ENCODE assay signal across 1 cellular context in genomic region chr17:81957691-81958432, GRCh38.
TF ChIP-seq lines count a peak whose summit lies in the region.

No MANE protein-coding gene starts in this region.

TF ChIP-seq in HepG2, 621 proteins besides CTCF, POLR2A, EP300 and RAD21 (continued from another document):
- TF ChIP-seq ZNF318 (CRISPR knock-in tag; IDR thresholded peaks at IDR 0.05) (0 out of 2 replicates have a peak, but pooled peaks have one; percentile 16), ZBTB7A (CRISPR knock-in tag; IDR thresholded peaks at IDR 0.05) (no peak), POLR2G (IDR thresholded peaks at IDR 0.05; ENCODE audit: low read depth, low read length) (0 out of 2 replicates have a peak, but pooled peaks have one; percentile 7)
- TF ChIP-seq, protein P1, sequence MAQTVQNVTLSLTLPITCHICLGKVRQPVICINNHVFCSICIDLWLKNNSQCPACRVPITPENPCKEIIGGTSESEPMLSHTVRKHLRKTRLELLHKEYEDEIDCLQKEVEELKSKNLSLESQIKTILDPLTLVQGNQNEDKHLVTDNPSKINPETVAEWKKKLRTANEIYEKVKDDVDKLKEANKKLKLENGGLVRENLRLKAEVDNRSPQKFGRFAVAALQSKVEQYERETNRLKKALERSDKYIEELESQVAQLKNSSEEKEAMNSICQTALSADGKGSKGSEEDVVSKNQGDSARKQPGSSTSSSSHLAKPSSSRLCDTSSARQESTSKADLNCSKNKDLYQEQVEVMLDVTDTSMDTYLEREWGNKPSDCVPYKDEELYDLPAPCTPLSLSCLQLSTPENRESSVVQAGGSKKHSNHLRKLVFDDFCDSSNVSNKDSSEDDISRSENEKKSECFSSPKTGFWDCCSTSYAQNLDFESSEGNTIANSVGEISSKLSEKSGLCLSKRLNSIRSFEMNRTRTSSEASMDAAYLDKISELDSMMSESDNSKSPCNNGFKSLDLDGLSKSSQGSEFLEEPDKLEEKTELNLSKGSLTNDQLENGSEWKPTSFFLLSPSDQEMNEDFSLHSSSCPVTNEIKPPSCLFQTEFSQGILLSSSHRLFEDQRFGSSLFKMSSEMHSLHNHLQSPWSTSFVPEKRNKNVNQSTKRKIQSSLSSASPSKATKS (CRISPR knock-in tag; IDR thresholded peaks at IDR 0.05): no peak
- TF ChIP-seq, protein P2, sequence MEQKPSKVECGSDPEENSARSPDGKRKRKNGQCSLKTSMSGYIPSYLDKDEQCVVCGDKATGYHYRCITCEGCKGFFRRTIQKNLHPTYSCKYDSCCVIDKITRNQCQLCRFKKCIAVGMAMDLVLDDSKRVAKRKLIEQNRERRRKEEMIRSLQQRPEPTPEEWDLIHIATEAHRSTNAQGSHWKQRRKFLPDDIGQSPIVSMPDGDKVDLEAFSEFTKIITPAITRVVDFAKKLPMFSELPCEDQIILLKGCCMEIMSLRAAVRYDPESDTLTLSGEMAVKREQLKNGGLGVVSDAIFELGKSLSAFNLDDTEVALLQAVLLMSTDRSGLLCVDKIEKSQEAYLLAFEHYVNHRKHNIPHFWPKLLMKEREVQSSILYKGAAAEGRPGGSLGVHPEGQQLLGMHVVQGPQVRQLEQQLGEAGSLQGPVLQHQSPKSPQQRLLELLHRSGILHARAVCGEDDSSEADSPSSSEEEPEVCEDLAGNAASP (CRISPR knock-in tag; IDR thresholded peaks at IDR 0.05; ENCODE audit: borderline replicate concordance): no peak
